In the genomic region with DNA sequence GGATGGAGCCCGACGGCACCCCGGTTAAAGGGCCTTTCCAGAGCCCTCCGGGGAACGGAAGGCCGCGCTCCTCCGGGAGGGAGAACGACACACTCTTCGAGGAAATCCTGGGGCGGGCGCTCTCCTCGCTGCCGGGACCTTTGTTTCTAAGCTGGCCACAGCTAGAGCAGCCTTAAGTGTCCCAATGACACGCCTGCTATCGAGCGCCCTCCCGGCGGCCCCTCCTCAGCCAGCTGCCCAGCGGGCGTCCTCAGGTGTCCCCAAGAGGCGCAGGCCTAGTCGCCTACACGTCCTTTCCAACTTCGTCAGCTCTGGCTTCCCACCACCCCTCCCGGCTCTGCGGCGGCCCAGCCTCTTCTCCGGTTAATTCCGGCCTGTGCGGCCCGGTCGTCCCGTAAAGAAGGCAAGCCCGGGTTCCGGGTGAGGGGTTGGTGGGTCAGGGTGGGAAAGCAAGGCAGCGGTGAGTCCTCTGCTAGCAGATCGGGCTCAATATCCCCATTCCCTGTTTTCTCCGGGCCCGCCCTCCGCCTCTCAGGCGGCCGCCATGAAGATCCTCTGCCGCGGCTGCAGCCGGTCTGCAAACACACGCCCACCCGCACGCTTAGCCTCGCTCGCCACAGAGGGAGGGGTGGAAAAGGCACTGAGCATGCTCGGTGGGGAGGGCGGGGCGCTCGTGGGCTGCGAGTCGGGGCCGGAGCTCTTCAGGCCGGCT, we compare ENCODE assay signal across 1 cellular context.
A peak's percentile ranks its signal among the peaks of the same experiment; 100 is the strongest.
TF ChIP-seq lines count a peak whose summit lies in the region.

No MANE protein-coding gene starts in this region.

TF ChIP-seq in K562, 482 proteins besides CTCF, POLR2A, EP300 and RAD21 (continued from another document):
- no peak for TF ChIP-seq STAT6 (CRISPR knock-in tag; IDR thresholded peaks at IDR 0.05)
- TF ChIP-seq BACH1 (tag; IDR thresholded peaks at IDR 0.05): no peak
- TF ChIP-seq TEAD4 (IDR thresholded peaks at IDR 0.05; ENCODE audit: low read length): no peak
- no peak for TF ChIP-seq TEAD4 (CRISPR knock-in tag; IDR thresholded peaks at IDR 0.05; ENCODE audit: borderline replicate concordance)
- peak; percentile 53 to 92 (median 84) for TF ChIP-seq YY1 (IDR thresholded peaks at IDR 0.05; ENCODE audit: borderline replicate concordance in 1 of 3, control insufficient read depth in 1 of 3, extremely low read depth in 1 of 3, insufficient read depth in 3 of 3, insufficient read length in 1 of 3, insufficient replicate concordance in 2 of 3, low read depth in 1 of 3, low read length in 2 of 3)
- no peak for TF ChIP-seq DEAF1 (CRISPR knock-in tag; IDR thresholded peaks at IDR 0.05)
- no peak for TF ChIP-seq CHD2 (IDR thresholded peaks at IDR 0.05; ENCODE audit: low read depth, low read length)
- TF ChIP-seq HDAC2 (IDR thresholded peaks at IDR 0.05): 0 out of 2 replicates have a peak, but pooled peaks have one; percentile 14
- TF ChIP-seq NFXL1 (CRISPR knock-in tag; IDR thresholded peaks at IDR 0.05): no peak
- TF ChIP-seq RBM14 (IDR thresholded peaks at IDR 0.05; ENCODE audit: borderline replicate concordance, insufficient read depth, low read depth, low read length): no peak
- no peak for TF ChIP-seq HMBOX1 (IDR thresholded peaks at IDR 0.05)
- TF ChIP-seq, protein P1, sequence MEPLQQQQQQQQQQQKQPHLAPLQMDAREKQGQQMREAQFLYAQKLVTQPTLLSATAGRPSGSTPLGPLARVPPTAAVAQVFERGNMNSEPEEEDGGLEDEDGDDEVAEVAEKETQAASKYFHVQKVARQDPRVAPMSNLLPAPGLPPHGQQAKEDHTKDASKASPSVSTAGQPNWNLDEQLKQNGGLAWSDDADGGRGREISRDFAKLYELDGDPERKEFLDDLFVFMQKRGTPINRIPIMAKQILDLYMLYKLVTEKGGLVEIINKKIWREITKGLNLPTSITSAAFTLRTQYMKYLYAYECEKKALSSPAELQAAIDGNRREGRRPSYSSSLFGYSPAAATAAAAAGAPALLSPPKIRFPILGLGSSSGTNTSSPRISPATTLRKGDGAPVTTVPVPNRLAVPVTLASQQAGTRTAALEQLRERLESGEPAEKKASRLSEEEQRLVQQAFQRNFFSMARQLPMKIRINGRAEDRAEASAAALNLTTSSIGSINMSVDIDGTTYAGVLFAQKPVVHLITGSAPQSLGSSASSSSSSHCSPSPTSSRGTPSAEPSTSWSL (CRISPR knock-in tag; IDR thresholded peaks at IDR 0.05; ENCODE audit: borderline replicate concordance): no peak
- no peak; the same call in 1 of the 2 replicates for TF ChIP-seq NFIC (IDR thresholded peaks at IDR 0.05)
- TF ChIP-seq SMARCA5 (IDR thresholded peaks at IDR 0.05): no peak
- TF ChIP-seq TRIM24 (IDR thresholded peaks at IDR 0.05): no peak
- 0 out of 4 replicates have a peak, but pooled peaks of 1 of the 2 experiments have one; percentile 32 for TF ChIP-seq ARNT (IDR thresholded peaks at IDR 0.05)
- no peak for TF ChIP-seq RFX7 (CRISPR knock-in tag; IDR thresholded peaks at IDR 0.05)
- TF ChIP-seq, protein P2, sequence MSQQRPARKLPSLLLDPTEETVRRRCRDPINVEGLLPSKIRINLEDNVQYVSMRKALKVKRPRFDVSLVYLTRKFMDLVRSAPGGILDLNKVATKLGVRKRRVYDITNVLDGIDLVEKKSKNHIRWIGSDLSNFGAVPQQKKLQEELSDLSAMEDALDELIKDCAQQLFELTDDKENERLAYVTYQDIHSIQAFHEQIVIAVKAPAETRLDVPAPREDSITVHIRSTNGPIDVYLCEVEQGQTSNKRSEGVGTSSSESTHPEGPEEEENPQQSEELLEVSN (IDR thresholded peaks at IDR 0.05; ENCODE audit: borderline replicate concordance in 1 of 2, extremely low read depth in 1 of 2, insufficient read depth in 1 of 2, insufficient read length in 1 of 2, low read depth in 1 of 2, low read length in 1 of 2, poor library complexity in 1 of 2, severe bottlenecking in 1 of 2): no peak
- no peak for TF ChIP-seq ZFP1 (CRISPR knock-in tag; IDR thresholded peaks at IDR 0.05)
- TF ChIP-seq MAFK (IDR thresholded peaks at IDR 0.05; ENCODE audit: low read length): no peak
- no peak for TF ChIP-seq MBD1 (CRISPR knock-in tag; IDR thresholded peaks at IDR 0.05)
- peak; percentile 18; the same call in 1 of the 2 replicates for TF ChIP-seq TARDBP (IDR thresholded peaks at IDR 0.05)
- no peak for TF ChIP-seq SLC30A9 (CRISPR knock-in tag; IDR thresholded peaks at IDR 0.05)
- TF ChIP-seq CBFA2T2 (conservative IDR thresholded peaks at IDR 0.05): no peak
- TF ChIP-seq, protein P3, sequence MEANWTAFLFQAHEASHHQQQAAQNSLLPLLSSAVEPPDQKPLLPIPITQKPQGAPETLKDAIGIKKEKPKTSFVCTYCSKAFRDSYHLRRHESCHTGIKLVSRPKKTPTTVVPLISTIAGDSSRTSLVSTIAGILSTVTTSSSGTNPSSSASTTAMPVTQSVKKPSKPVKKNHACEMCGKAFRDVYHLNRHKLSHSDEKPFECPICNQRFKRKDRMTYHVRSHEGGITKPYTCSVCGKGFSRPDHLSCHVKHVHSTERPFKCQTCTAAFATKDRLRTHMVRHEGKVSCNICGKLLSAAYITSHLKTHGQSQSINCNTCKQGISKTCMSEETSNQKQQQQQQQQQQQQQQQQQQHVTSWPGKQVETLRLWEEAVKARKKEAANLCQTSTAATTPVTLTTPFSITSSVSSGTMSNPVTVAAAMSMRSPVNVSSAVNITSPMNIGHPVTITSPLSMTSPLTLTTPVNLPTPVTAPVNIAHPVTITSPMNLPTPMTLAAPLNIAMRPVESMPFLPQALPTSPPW (CRISPR knock-in tag; IDR thresholded peaks at IDR 0.05): peak; percentile 96
- TF ChIP-seq MAX (CRISPR knock-in tag; IDR thresholded peaks at IDR 0.05): 0 out of 2 replicates have a peak, but pooled peaks have one; percentile 37
- TF ChIP-seq HSF4 (CRISPR knock-in tag; IDR thresholded peaks at IDR 0.05; ENCODE audit: borderline replicate concordance): no peak
- TF ChIP-seq PRMT5 (CRISPR knock-in tag; IDR thresholded peaks at IDR 0.05): no peak
- no peak for TF ChIP-seq NCOA2 (IDR thresholded peaks at IDR 0.05; ENCODE audit: partially characterized antibody in 2 of 2)
- TF ChIP-seq ZNF124 (CRISPR knock-in tag; IDR thresholded peaks at IDR 0.05): no peak
- no peak; the same call in 1 of the 2 replicates for TF ChIP-seq NCOA1 (IDR thresholded peaks at IDR 0.05; ENCODE audit: low read depth)
- no peak for TF ChIP-seq ZNF217 (CRISPR knock-in tag; IDR thresholded peaks at IDR 0.05)
- TF ChIP-seq HIVEP1 (CRISPR knock-in tag; IDR thresholded peaks at IDR 0.05): no peak
- TF ChIP-seq HNRNPK (IDR thresholded peaks at IDR 0.05; ENCODE audit: low read depth, low read length, poor library complexity, severe bottlenecking): no peak
- TF ChIP-seq SAP30 (IDR thresholded peaks at IDR 0.05; ENCODE audit: borderline replicate concordance, insufficient read depth, low read depth, low read length, poor library complexity, severe bottlenecking): peak; percentile 42
- TF ChIP-seq CBFA2T3 (IDR thresholded peaks at IDR 0.05): no peak
- TF ChIP-seq MBD2 (IDR thresholded peaks at IDR 0.05; ENCODE audit: borderline replicate concordance, low read depth): peak; percentile 48; the same call in 1 of the 2 replicates
- TF ChIP-seq MCM3 (IDR thresholded peaks at IDR 0.05): no peak
- no peak for TF ChIP-seq RCOR1 (IDR thresholded peaks at IDR 0.05; ENCODE audit: borderline replicate concordance in 1 of 2, low read depth in 2 of 2, low read length in 2 of 2)
- TF ChIP-seq, protein P4, sequence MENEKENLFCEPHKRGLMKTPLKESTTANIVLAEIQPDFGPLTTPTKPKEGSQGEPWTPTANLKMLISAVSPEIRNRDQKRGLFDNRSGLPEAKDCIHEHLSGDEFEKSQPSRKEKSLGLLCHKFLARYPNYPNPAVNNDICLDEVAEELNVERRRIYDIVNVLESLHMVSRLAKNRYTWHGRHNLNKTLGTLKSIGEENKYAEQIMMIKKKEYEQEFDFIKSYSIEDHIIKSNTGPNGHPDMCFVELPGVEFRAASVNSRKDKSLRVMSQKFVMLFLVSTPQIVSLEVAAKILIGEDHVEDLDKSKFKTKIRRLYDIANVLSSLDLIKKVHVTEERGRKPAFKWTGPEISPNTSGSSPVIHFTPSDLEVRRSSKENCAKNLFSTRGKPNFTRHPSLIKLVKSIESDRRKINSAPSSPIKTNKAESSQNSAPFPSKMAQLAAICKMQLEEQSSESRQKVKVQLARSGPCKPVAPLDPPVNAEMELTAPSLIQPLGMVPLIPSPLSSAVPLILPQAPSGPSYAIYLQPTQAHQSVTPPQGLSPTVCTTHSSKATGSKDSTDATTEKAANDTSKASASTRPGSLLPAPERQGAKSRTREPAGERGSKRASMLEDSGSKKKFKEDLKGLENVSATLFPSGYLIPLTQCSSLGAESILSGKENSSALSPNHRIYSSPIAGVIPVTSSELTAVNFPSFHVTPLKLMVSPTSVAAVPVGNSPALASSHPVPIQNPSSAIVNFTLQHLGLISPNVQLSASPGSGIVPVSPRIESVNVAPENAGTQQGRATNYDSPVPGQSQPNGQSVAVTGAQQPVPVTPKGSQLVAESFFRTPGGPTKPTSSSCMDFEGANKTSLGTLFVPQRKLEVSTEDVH (IDR thresholded peaks at IDR 0.05; ENCODE audit: low read depth, partially characterized antibody): peak; percentile 18
